Comparison of ENCODE assay signal across 8 cellular contexts in genomic region chr3:149129326-149130123, GRCh38. TPM values are rescaled to one million over a fixed set of nuclear protein-coding genes. Genes with fewer than 3 reads are reported as not detected.
A peak's percentile ranks its signal among the peaks of the same experiment; 100 is the strongest.
DNase-seq lines count a peak whose midpoint lies in the region; ATAC-seq and TF ChIP-seq lines count a peak whose summit lies in the region.

TSS of gene HPS3 (plus strand) at chr3:149129638. CDS start at chr3:149129724, 86 bp downstream.

- POLR2A ChIA-PET in Panc1 (lab: Charles Lee) = interaction anchor here (0.6 to 1.1 kb wide), 2 partner anchors 155 to 248 kb away, joined by 3 read pairs; partner anchors contain the start of gene TM4SF1

- H3K9me3 ChIP-seq in DND-41 (ENCODE audit: insufficient read depth, low read length, severe bottlenecking) = no peaks in the 10 kb centered on the region
- H3K9me3 ChIP-seq in KOPT-K1 (ENCODE audit: insufficient read depth, low read length, poor library complexity, severe bottlenecking) = no peaks in the 10 kb centered on the region
- no peaks in the 10 kb centered on the region for H3K9me3 ChIP-seq in Panc1 (ENCODE audit: control insufficient read depth, insufficient read depth, low read depth, low read length)
- H3K9me3 ChIP-seq in muscle layer of duodenum (ENCODE audit: control insufficient read depth in 1 of 2, low read length in 2 of 2) = no peaks in the 10 kb centered on the region

- in situ Hi-C loops in Panc1 (cut with HindIII; ENCODE audit: low pct_unique_long_range_greater_than_20kb, low sequenced_read_pairs) = no loop called here

- H3K27me3 ChIP-seq in DND-41 (ENCODE audit: insufficient read depth, low read length, poor library complexity) (peaks cover 26% of the 10 kb centered on the region), Panc1 (ENCODE audit: control insufficient read depth, insufficient read depth, low read length) (no peaks in the 10 kb centered on the region), muscle layer of duodenum (ENCODE audit: low read depth, low read length) (no peaks in the 10 kb centered on the region)

- peak within 1 kb of the TSS; percentile 97 for H3K4me3 Mint-ChIP-seq in activated T-cell treated with anti-CD3 and anti-CD28 coated beads, Interleukin-2, amount 50 U/mL, for 4 hours

- no TSS peak for BruUV-seq in Panc1 (replicated peaks; lab: Mats Ljungman, UMichigan)

- peaks cover 30% of the 10 kb centered on the region for H3K4me1 ChIP-seq in DND-41 (ENCODE audit: insufficient read depth, low read length)
- H3K4me1 ChIP-seq in Panc1 (ENCODE audit: control insufficient read depth, insufficient read depth, low read length) = peaks cover 39% of the 10 kb centered on the region
- H3K4me1 ChIP-seq in muscle layer of duodenum (ENCODE audit: control insufficient read depth in 1 of 2, insufficient read depth in 2 of 2, low read length in 2 of 2) = peaks cover 9 to 18% of the 10 kb centered on the region in 2 donors

- H4K20me1 ChIP-seq in DND-41 (ENCODE audit: insufficient read depth, low read length) = 0 out of 2 replicates have a peak, but pooled peaks cover 4% of the 10 kb centered on the region

- H3K79me2 ChIP-seq in DND-41 (ENCODE audit: insufficient read depth, low read length) = peaks cover 31% of the 10 kb centered on the region

- intact Hi-C loops in Panc1 (cut with micrococcal nuclease; ENCODE audit: unreplicated experiment) = loop anchor here (2.0 kb wide), 1 partner anchor 143 kb away; no protein-coding TSS in a partner anchor

- peaks cover 2% of the 10 kb centered on the region for H3K27me3 Mint-ChIP-seq in activated T-cell treated with anti-CD3 and anti-CD28 coated beads, Interleukin-2, amount 50 U/mL, for 4 hours (ENCODE audit: low read depth)

- H3K27ac ChIP-seq in DND-41 (ENCODE audit: low read length) (peak within 1 kb of the TSS; percentile 66), KOPT-K1 (ENCODE audit: low read depth, low read length, poor library complexity, severe bottlenecking) (peak within 1 kb of the TSS; percentile 64), Panc1 (ENCODE audit: low read length) (peak within 1 kb of the TSS; percentile 84), muscle layer of duodenum (ENCODE audit: low read length) (peak within 1 kb of the TSS; percentile 87)

- TF ChIP-seq CTCF in DND-41 (IDR thresholded peaks at IDR 0.05; ENCODE audit: borderline replicate concordance, extremely low read depth, low read length, poor library complexity, severe bottlenecking) (no peak), Panc1 (IDR thresholded peaks at IDR 0.05) (no peak)

- peak; percentile 77 for DNase-seq in DND-41
- DNase-seq in Panc1 (ENCODE audit: low read depth, low spot score) = peak; percentile 54
- peak; percentile 68 for DNase-seq in activated T-cell treated with anti-CD3 and anti-CD28 coated beads, Interleukin-2, amount 50 U/mL, for 4 hours
- DNase-seq in stimulated activated CD8-positive, alpha-beta memory T cell treated with anti-CD3 and anti-CD28 coated beads, Interleukin-7, amount 100 ng/mL, for 4 hours (ENCODE audit: low read depth in 2 of 2) = peak; percentile 50 to 80

- CTCF ChIA-PET in Panc1 (lab: Charles Lee) = interaction anchor here (1.4 kb wide), 1 partner anchor 9 kb away, joined by 6 read pairs; no protein-coding TSS in a partner anchor

- H3K4me1 Mint-ChIP-seq in activated T-cell treated with anti-CD3 and anti-CD28 coated beads, Interleukin-2, amount 50 U/mL, for 4 hours (ENCODE audit: low read depth) = peaks cover 39% of the 10 kb centered on the region

- H3K36me3 ChIP-seq in DND-41 (ENCODE audit: insufficient read depth, low read length) (peaks cover under 1% of the 10 kb centered on the region; the same call in 1 of the 2 replicates), KOPT-K1 (ENCODE audit: insufficient read depth, low read length) (peaks cover 8% of the 10 kb centered on the region; the same call in 1 of the 2 replicates), Panc1 (ENCODE audit: control insufficient read depth, insufficient read depth, low read length) (no peaks in the 10 kb centered on the region), muscle layer of duodenum (ENCODE audit: control insufficient read depth in 1 of 2, insufficient read depth in 2 of 2, low read length in 2 of 2) (no peaks in the 10 kb centered on the region)

- peaks cover 7% of the 10 kb centered on the region for H3K36me3 Mint-ChIP-seq in activated T-cell treated with anti-CD3 and anti-CD28 coated beads, Interleukin-2, amount 50 U/mL, for 4 hours (ENCODE audit: insufficient read depth)

- peak; percentile 88 for ATAC-seq in DND-41 (ENCODE audit: insufficient read depth, low read depth)
- ATAC-seq in GM21825 (IDR thresholded peaks at IDR 0.05; ENCODE audit: unreplicated experiment) = peak; percentile 97
- peak; percentile 93 for ATAC-seq in Panc1
- ATAC-seq in activated T-cell treated with anti-CD3 and anti-CD28 coated beads, Interleukin-2, amount 50 U/mL, for 4 hours = peak; percentile 90 to 92
- ATAC-seq in esophagus mucosa = peak; percentile 98

- peak within 1 kb of the TSS; percentile 98 for H3K4me2 ChIP-seq in DND-41 (ENCODE audit: insufficient read depth, low read length)

- H3K9ac ChIP-seq in DND-41 (ENCODE audit: low read depth, low read length) = peak within 1 kb of the TSS; percentile 76

- H3K4me3 ChIP-seq in DND-41 (ENCODE audit: low read depth in 1 of 2, low read length in 2 of 2) = peak within 1 kb of the TSS; percentile 60 to 91
- peak within 1 kb of the TSS; percentile 71 to 92 for H3K4me3 ChIP-seq in Panc1 (ENCODE audit: low read depth in 2 of 2, low read length in 2 of 2)
- peak within 1 kb of the TSS; percentile 94 to 98 for H3K4me3 ChIP-seq in muscle layer of duodenum (ENCODE audit: low read depth in 1 of 2, low read length in 2 of 2)

- no peaks in the 10 kb centered on the region for H3K9me3 Mint-ChIP-seq in activated T-cell treated with anti-CD3 and anti-CD28 coated beads, Interleukin-2, amount 50 U/mL, for 4 hours

- H2AFZ ChIP-seq in DND-41 (ENCODE audit: low read depth, low read length) = peak within 1 kb of the TSS; percentile 98

RNA-seq across cellular contexts. Expression of gene HPS3, which starts in this region (rescaled TPM):
- total RNA-seq in Panc1 (2021; ENCODE audit: unreplicated experiment) = 68.0 TPM
- 62.2 TPM for polyA plus RNA-seq in Panc1 (2012; ENCODE audit: insufficient read length)
- total RNA-seq in activated T-cell treated with anti-CD3 and anti-CD28 coated beads, Interleukin-2, amount 50 U/mL, for 4 hours = 1 to 10 TPM; 8.3 to 9.4 (median 9.0) TPM
- total RNA-seq in esophagus mucosa = 6.1 TPM

Comparison
In these comparisons a context has a peak if more than half of its experiments do, and no peak if none do; other contexts are left out.
1. Peak in every context shown above with its lines: DNase-seq, ATAC-seq, H3K4me3 ChIP-seq and H3K27ac ChIP-seq.